In genomic region chr4:57220172-57220571, GRCh38 we compare ENCODE assay signal across 17 cellular contexts.
"Had no signal": no experiment of that assay in that cellular context is flagged by ENCODE, and none has a peak within 500 bp of the region (broad histone marks: within the 10 kb centered on the region; RNA-seq: fewer than 3 reads in every experiment).

No MANE protein-coding gene starts in this region.

- H3K4me1 ChIP-seq: esophagus muscularis mucosa, left lung, parathyroid adenoma, upper lobe of right lung had no signal

- H3K4me2 ChIP-seq: hepatocyte had no signal

- ATAC-seq: activated CD4-positive, CD25-positive, alpha-beta regulatory T cell treated with anti-CD3 and anti-CD28 coated beads, Interleukin-2, amount 50 U/mL, for 24 hours; activated T-helper 17 cell treated with anti-CD3 and anti-CD28 coated beads, Interleukin-2, amount 50 U/mL, for 72 hours; left lung; upper lobe of right lung had no signal

- H3K9ac ChIP-seq: parathyroid adenoma had no signal

- H3K27me3 ChIP-seq: brain microvascular endothelial cell, esophagus muscularis mucosa, hepatocyte, left lung, upper lobe of right lung had no signal

- H3K9me3 ChIP-seq: esophagus muscularis mucosa, left lung, thoracic aorta, upper lobe of right lung had no signal

- DNase-seq: activated CD4-positive, alpha-beta T cell treated with anti-CD3 and anti-CD28 coated beads, Interleukin-2, amount 50 U/mL, for 4 hours; activated naive CD4-positive, alpha-beta T cell treated with Interleukin-2 at 50 U/mL for 16 hours; anterior cingulate cortex; brain microvascular endothelial cell; effector CD4-positive, alpha-beta T cell; left lung; naive B cell; stimulated activated CD4-positive, alpha-beta T cell treated with anti-CD3 and anti-CD28 coated beads, Interleukin-1b, Interleukin-23, amount 100 ng/mL, for 48 hours; upper lobe of right lung had no signal

- H2AFZ ChIP-seq: hepatocyte, parathyroid adenoma had no signal

- H3K27ac ChIP-seq: brain microvascular endothelial cell, coronary artery, esophagus muscularis mucosa, hepatocyte, left lung, parathyroid adenoma, thoracic aorta, upper lobe of right lung had no signal

- H3K4me3 ChIP-seq: coronary artery, esophagus muscularis mucosa, hepatocyte, left lung, thoracic aorta, upper lobe of right lung had no signal

- H3K79me2 ChIP-seq: hepatocyte, parathyroid adenoma had no signal

- FAIRE-seq: keratinocyte had no signal

- H3K36me3 ChIP-seq: brain microvascular endothelial cell, esophagus muscularis mucosa, left lung, thoracic aorta, upper lobe of right lung had no signal
